In the genomic region with DNA sequence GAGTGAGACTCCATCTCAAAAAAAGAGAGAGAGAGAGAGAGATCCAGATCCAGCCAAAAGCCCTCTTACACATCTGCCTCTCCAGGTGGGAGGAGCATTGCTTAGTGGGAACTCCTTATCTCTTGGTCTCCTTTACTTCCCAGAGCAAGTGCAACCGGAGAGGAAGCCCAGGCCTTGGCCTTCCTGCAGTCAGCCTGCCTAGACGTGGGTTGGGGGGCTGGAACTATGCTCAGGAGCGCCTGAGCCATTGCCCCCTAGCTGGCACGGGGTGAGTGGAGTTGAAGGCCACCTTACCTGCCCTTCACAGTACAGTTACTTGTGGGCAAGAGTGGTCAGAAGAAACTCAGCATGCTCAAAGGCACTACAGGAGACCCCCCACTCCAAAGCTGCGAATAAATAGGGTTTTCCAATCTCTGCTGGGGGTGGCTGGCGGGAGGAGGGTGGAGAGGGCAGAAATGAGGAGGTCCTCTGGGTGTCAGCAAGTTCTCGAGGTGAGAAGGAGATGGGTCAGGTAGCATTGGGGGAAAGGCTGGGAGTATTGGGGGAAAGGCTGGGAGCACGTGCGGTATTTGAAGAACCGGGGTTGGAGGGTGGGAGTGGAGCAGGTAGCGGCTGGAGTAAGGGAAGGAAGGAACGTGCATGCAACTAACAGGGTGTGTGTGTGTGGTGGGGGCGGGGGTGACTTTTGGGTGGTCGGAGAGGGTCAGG, we compare ENCODE assay signal across 26 cellular contexts. TPM values are rescaled to one million over a fixed set of nuclear protein-coding genes. Genes with fewer than 3 reads are reported as not detected.
DNase-seq lines count a peak whose midpoint lies in the region; ATAC-seq, FAIRE-seq and TF ChIP-seq lines count a peak whose summit lies in the region.
"Had no signal": no experiment of that assay in that cellular context is flagged by ENCODE, and none has a peak within 500 bp of the region (broad histone marks: within the 10 kb centered on the region; RNA-seq: fewer than 3 reads in every experiment).

No MANE protein-coding gene starts in this region.

- H3K27me3 Mint-ChIP-seq in mesothelial cell of epicardium (ENCODE audit: low read depth): peaks cover 98% of the 10 kb centered on the region

- H3K4me1 Mint-ChIP-seq in mesothelial cell of epicardium: peaks cover 14% of the 10 kb centered on the region

- peak; percentile 30 for DNase-seq in NCI-H82 (lab: John Stamatoyannopoulos, UW)
- DNase-seq in NCI-H82 treated with DMSO at 0.1 percent for 48 hours (lab: John Stamatoyannopoulos, UW; ENCODE audit: unreplicated experiment): no peak
- no peak for DNase-seq in H1 (ENCODE audit: low read depth in 1 of 2, low spot score in 2 of 2)
- DNase-seq in mesothelial cell of epicardium (ENCODE audit: low spot score in 2 of 2, unreplicated experiment in 2 of 2): no peak
- DNase-seq in D721Med (ENCODE audit: insufficient read length, low spot score): no peak
- DNase-seq in AG08396 (ENCODE audit: low spot score): no peak
- no peak for DNase-seq in PC-9
- DNase-seq: ACHN; C1 segment of cervical spinal cord; CD8-positive, alpha-beta T cell; EL; GF-D8; HCEC 1CT; NCI-H1105; NCI-H2029; NCI-H2171; NCI-H345; NCI-H774; SHP77; SW 1271 had no signal

- no peaks in the 10 kb centered on the region for H3K9me3 Mint-ChIP-seq in mesothelial cell of epicardium
- H3K9me3 Mint-ChIP-seq: CD8-positive, alpha-beta T cell had no signal

- intact Hi-C loops in PC-9 (cut with micrococcal nuclease; ENCODE audit: unreplicated experiment): no loop called here

- H3K4ac ChIP-seq in H1 (replicated peaks; ENCODE audit: insufficient read length, low read depth, low read length): no peak overlapping the region

- no peak for TF ChIP-seq EP300 in H1 (IDR thresholded peaks at IDR 0.05; ENCODE audit: borderline replicate concordance in 1 of 2, low read depth in 2 of 2, low read length in 2 of 2)

- H3K79me2 ChIP-seq in H1 (ENCODE audit: control insufficient read depth in 1 of 2, insufficient read depth in 2 of 2, low read length in 2 of 2): no peaks in the 10 kb centered on the region
- H3K79me2 ChIP-seq in PC-9 (ENCODE audit: low read depth): no peaks in the 10 kb centered on the region

- no peak overlapping the region for H2BK120ac ChIP-seq in H1 (replicated peaks; ENCODE audit: low read depth, low read length)

- no peaks in the 10 kb centered on the region for H3K9me3 ChIP-seq in H1 (ENCODE audit: insufficient read depth in 2 of 2, low read depth in 1 of 2, low read length in 1 of 2)
- H3K9me3 ChIP-seq in PC-9 (ENCODE audit: insufficient read depth, low read depth): no peaks in the 10 kb centered on the region

- FAIRE-seq in H1 (lab: Jason Lieb, UNC) (no peak), D721Med (lab: Jason Lieb, UNC) (no peak)
- FAIRE-seq: RCC 7860 had no signal

- no peak overlapping the region for H3K56ac ChIP-seq in H1 (replicated peaks; ENCODE audit: insufficient read length, low read depth, low read length)

- no TSS peak for BruUV-seq in PC-9 (replicated peaks; lab: Mats Ljungman, UMichigan)

- peak overlapping the region; percentile 15 for H3K4me3 Mint-ChIP-seq in mesothelial cell of epicardium
- H3K4me3 Mint-ChIP-seq: CD8-positive, alpha-beta T cell had no signal

- H3K36me3 ChIP-seq in H1 (ENCODE audit: control insufficient read depth in 2 of 4, insufficient read depth in 4 of 4, low read length in 3 of 4): no peaks in the 10 kb centered on the region
- H3K36me3 ChIP-seq in PC-9 (ENCODE audit: low read depth): no peaks in the 10 kb centered on the region

- H3K9me2 ChIP-seq in PC-9 (ENCODE audit: insufficient read depth): no peaks in the 10 kb centered on the region

- H3K14ac ChIP-seq in H1 (ENCODE audit: insufficient read length): no peak overlapping the region

- POLR2A ChIA-PET in H1 (lab: Charles Lee; ENCODE audit: partially characterized antibody) (interaction anchor here (0.6 to 1.9 kb wide), 5 partner anchors 10 to 42 kb away, joined by 3 to 9 read pairs (median 3); no protein-coding TSS in a partner anchor), PC-9 (lab: Charles Lee; ENCODE audit: unreplicated experiment) (no interaction called here)

- no peak for TF ChIP-seq RAD21 in H1 (IDR thresholded peaks at IDR 0.05 in 1 of 2, conservative IDR thresholded peaks at IDR 0.05 in 1 of 2; ENCODE audit: low read depth in 2 of 2, low read length in 2 of 2)

- H3K4me1 ChIP-seq in H1 (replicated peaks in 1 of 4; ENCODE audit: control insufficient read depth in 3 of 4, insufficient read depth in 4 of 4, low read length in 3 of 4) (peaks cover 8 to 29% (median 18%) of the 10 kb centered on the region in 4 experiments), PC-9 (replicated peaks; ENCODE audit: insufficient read depth) (peaks cover 11% of the 10 kb centered on the region; the same call in 1 of the 2 replicates)

- H2BK12ac ChIP-seq in H1 (ENCODE audit: low read depth, low read length): peak overlapping the region; percentile 22; the same call in 1 of the 2 replicates

- no peaks in the 10 kb centered on the region for H3F3A ChIP-seq in PC-9 (ENCODE audit: insufficient read depth, low read depth)

- H2BK20ac ChIP-seq in H1 (ENCODE audit: low read length): peak overlapping the region; percentile 80; the same call in 1 of the 2 replicates

- peak overlapping the region; percentile 19; the same call in 1 of the 2 replicates for H3K18ac ChIP-seq in H1 (ENCODE audit: extremely low read depth, low read length)

- H4K91ac ChIP-seq in H1 (replicated peaks; ENCODE audit: insufficient read length, low read length): no peak overlapping the region

- H4K20me1 ChIP-seq in H1 (replicated peaks in 1 of 2; ENCODE audit: control insufficient read depth in 1 of 2, insufficient read depth in 2 of 2, low read length in 2 of 2): peaks cover 0 to 12% of the 10 kb centered on the region in 2 experiments
- H4K20me1 ChIP-seq in PC-9 (ENCODE audit: insufficient read depth): no peaks in the 10 kb centered on the region

- CTCF ChIA-PET in H1 (lab: Charles Lee; ENCODE audit: partially characterized antibody): interaction anchor here (0.8 to 35.6 kb wide), 11 partner anchors 9 to 119 kb away, joined by 3 to 1068 read pairs (median 5); a partner anchor contains a TSS
- CTCF ChIA-PET in PC-9 (lab: Charles Lee): no interaction called here

- H3K23me2 ChIP-seq in H1 (ENCODE audit: low read depth, low read length): peaks cover 12% of the 10 kb centered on the region; the same call in 1 of the 2 replicates

- ATAC-seq in GM18517 (IDR thresholded peaks at IDR 0.05; ENCODE audit: unreplicated experiment): no peak
- ATAC-seq: CD8-positive, alpha-beta T cell had no signal

- no peak for TF ChIP-seq CTCF in H1 (IDR thresholded peaks at IDR 0.05; ENCODE audit: control extremely low read depth in 1 of 3, insufficient read depth in 1 of 3, low read depth in 1 of 3, low read length in 3 of 3)
- no peak for TF ChIP-seq CTCF in mesothelial cell of epicardium (IDR thresholded peaks at IDR 0.05; ENCODE audit: unreplicated experiment)
- TF ChIP-seq CTCF in D721Med (IDR thresholded peaks at IDR 0.05; ENCODE audit: insufficient read depth, missing control alignments): no peak
- TF ChIP-seq CTCF in PC-9 (conservative IDR thresholded peaks at IDR 0.05): no peak

- no peak overlapping the region for H3K27ac ChIP-seq in H1 (ENCODE audit: low read depth, low read length)
- no peak overlapping the region for H3K27ac ChIP-seq in PC-9
- H3K27ac ChIP-seq: 22Rv1, KMS-11 had no signal

- no peak overlapping the region for H2AFZ ChIP-seq in H1 (ENCODE audit: low read length)
- no peak overlapping the region for H2AFZ ChIP-seq in PC-9

- H3K4me2 ChIP-seq in H1 (ENCODE audit: insufficient read depth in 1 of 2, low read depth in 2 of 2, low read length in 2 of 2): peak overlapping the region; percentile 59 to 64
- H3K4me2 ChIP-seq in PC-9: no peak overlapping the region
- H3K4me2 ChIP-seq: KMS-11 had no signal

- no peak overlapping the region for H3K9ac ChIP-seq in H1 (replicated peaks in 1 of 4; ENCODE audit: extremely low read depth in 1 of 4, low read depth in 3 of 4, low read length in 3 of 4)
- H3K9ac ChIP-seq: KMS-11 had no signal

- H3K23ac ChIP-seq in H1 (ENCODE audit: insufficient read length): no peak overlapping the region

- no peak overlapping the region for H2AK5ac ChIP-seq in H1 (ENCODE audit: low read depth, low read length)

- H4K8ac ChIP-seq in H1 (ENCODE audit: extremely low read depth, insufficient read depth, low read length): no peak overlapping the region; the same call in 1 of the 2 replicates

- peaks cover 57 to 99% (median 90%) of the 10 kb centered on the region in 4 experiments for H3K27me3 ChIP-seq in H1 (replicated peaks in 1 of 4; ENCODE audit: control insufficient read depth in 3 of 4, extremely low read depth in 1 of 4, insufficient read depth in 3 of 4, low read length in 3 of 4)
- peaks cover 21% of the 10 kb centered on the region for H3K27me3 ChIP-seq in PC-9 (ENCODE audit: insufficient read depth, low read depth)

- H3K27ac Mint-ChIP-seq in mesothelial cell of epicardium: no peak overlapping the region
- H3K27ac Mint-ChIP-seq: CD8-positive, alpha-beta T cell had no signal

- no peaks in the 10 kb centered on the region for H3K36me3 Mint-ChIP-seq in mesothelial cell of epicardium
- H3K36me3 Mint-ChIP-seq: CD8-positive, alpha-beta T cell had no signal

- no peaks in the 10 kb centered on the region for H3K79me1 ChIP-seq in H1 (ENCODE audit: low read depth, low read length)

- WGBS in H1 (ENCODE audit: extremely low coverage in 1 of 2, insufficient coverage in 1 of 2, insufficient read length in 1 of 2, insufficient replicate concordance in 2 of 2, low coverage in 1 of 2, low lambda C conversion rate in 2 of 2, missing lambda C conversion rate in 1 of 2), 2 experiments: 29% methylated on average over 12 of the region's 14 CpGs; no CpG with 5 or more reads in 1 of the 2 experiments

- no peak overlapping the region for H2BK15ac ChIP-seq in H1 (ENCODE audit: low read length)

- H4K5ac ChIP-seq in H1 (ENCODE audit: insufficient read length, low read depth, low read length): no peak overlapping the region

- H3K4me3 ChIP-seq in H1 (ENCODE audit: extremely low read depth in 1 of 4, insufficient read depth in 2 of 4, low read depth in 3 of 4, low read length in 4 of 4): peak overlapping the region in 2 of 4 experiments; percentile 26 to 55; a peak in 2 of 8 replicates
- no peak overlapping the region for H3K4me3 ChIP-seq in PC-9

- H2BK5ac ChIP-seq in H1 (ENCODE audit: low read depth, low read length): no peak overlapping the region

- no peak for TF ChIP-seq POLR2A in H1 (IDR thresholded peaks at IDR 0.05; ENCODE audit: control extremely low read depth in 1 of 2, low read depth in 2 of 2, low read length in 2 of 2)

RNA-seq across cellular contexts. Expression of a gene that starts 4.7 kb away (rescaled TPM):
- total RNA-seq in H1 (2021; fragmentation: NEBNext Ultra II Directional; extraction: Animal tissue kit (Norgen Biotek cat#: 25700)): 0.30 TPM in 1 of 2 replicates, not detected in the other
- polyA plus RNA-seq in H1 (2011; rRNA removed): 0.23 and 0.36 TPM in 2 replicates
- 0.26 TPM for polyA plus RNA-seq in H1 (2011; cell fraction: cytosol; rRNA removed)
- polyA plus RNA-seq in H1 (2011; cell fraction: nucleus; rRNA removed): 0.53 TPM
- polyA plus RNA-seq in H1 (2012, experiment 1 of 2): 0.24 to 0.30 TPM (median 0.27 TPM) in 4 replicates
- 0.12 TPM for polyA plus RNA-seq in H1 (2012, experiment 2 of 2)
- polyA plus RNA-seq in H1 (2013, experiment 1 of 2): 0.06 TPM
- 0.09 TPM for polyA plus RNA-seq in H1 (2013, experiment 2 of 2)
- 0.07 and 0.41 TPM in 2 replicates for polyA minus RNA-seq in H1 (2011; rRNA and poly(A)+ RNA removed)
- 0.51 TPM for polyA minus RNA-seq in H1 (2011; cell fraction: cytosol; rRNA and poly(A)+ RNA removed)
- 0.20 TPM for polyA minus RNA-seq in H1 (2011; cell fraction: nucleus; rRNA and poly(A)+ RNA removed)
- total RNA-seq in mesothelial cell of epicardium (not detected in 3 replicates), PC-9 (2021) (0.79 and 1.0 TPM in 2 replicates)
- total RNA-seq: CD8-positive, alpha-beta T cell; HT1080; OCI-LY7 had no signal
